In the genomic region with DNA sequence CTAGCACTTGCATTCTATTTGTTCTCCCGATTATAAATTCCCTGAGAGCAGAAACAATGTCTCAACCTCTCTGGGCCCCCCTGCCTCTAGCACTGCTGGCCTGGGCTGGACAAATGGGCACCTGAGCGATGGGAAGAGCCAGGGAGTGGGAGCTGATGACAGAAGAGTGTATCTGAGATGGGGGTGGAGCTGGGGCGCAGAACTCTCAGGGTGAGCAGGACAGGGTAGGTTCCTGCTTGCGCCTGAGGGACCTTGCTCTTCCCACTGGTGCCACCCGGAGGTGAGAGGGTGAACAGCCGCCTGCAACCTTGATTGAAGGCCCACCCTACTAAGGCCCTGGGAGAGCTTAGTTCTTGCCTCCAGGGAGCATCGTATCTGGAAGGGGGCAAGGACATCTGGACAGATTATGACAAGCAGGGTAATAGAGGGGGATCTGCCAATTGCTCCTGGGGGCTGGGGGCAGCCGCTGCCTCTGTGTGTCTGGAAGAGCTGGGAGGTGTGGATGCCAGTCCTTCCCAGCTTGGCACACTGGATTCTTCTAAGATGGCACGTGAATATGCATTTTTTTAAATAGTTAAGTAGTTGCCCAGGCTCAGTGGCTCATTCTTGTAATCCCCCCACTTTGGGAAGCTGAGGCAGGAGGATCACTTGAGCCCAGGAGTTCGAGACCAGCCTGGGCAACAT, we compare ENCODE assay signal across 8 cellular contexts. TPM values are rescaled to one million over a fixed set of nuclear protein-coding genes. Genes with fewer than 3 reads are reported as not detected.
DNase-seq lines count a peak whose midpoint lies in the region; ATAC-seq and TF ChIP-seq lines count a peak whose summit lies in the region.

No MANE protein-coding gene starts in this region.

- TF ChIP-seq CTCF in cardiac fibroblast (IDR thresholded peaks at IDR 0.05; ENCODE audit: low read depth, low read length) = peak; percentile 91

- in situ Hi-C loops in KBM-7 (cut with MboI; ENCODE audit: low pct_unique_long_range_greater_than_20kb, low sequenced_read_pairs) = no loop called here

- H3K9me3 ChIP-seq in SJCRH30 (replicated peaks) = no peaks in the 10 kb centered on the region

- intact Hi-C loops in Right ventricle myocardium inferior (cut with DNase I) = loop anchor here (5.0 kb wide), 1 partner anchor 77 kb away; a partner anchor contains a TSS
- intact Hi-C loops in cardiac septum (cut with DNase I) = loop anchor here (2.0 kb wide), 2 partner anchors 75 to 149 kb away; a partner anchor contains a TSS

- H3K4me3 ChIP-seq in SJCRH30 (peak overlapping the region; percentile 44), cardiac fibroblast (replicated peaks in 1 of 2; ENCODE audit: low read depth in 2 of 2, low read length in 2 of 2) (no peak overlapping the region)

- ATAC-seq in Right ventricle myocardium inferior = peak; percentile 72
- ATAC-seq in GM19324 (IDR thresholded peaks at IDR 0.05; ENCODE audit: low FRiP score, unreplicated experiment) = no peak

- peak overlapping the region; percentile 96 for H3K27ac ChIP-seq in SJCRH30

- H3K4me1 ChIP-seq in SJCRH30 = peaks cover 27% of the 10 kb centered on the region

- DNase-seq in Right ventricle myocardium inferior (ENCODE audit: missing footprints) (peak; percentile 61), cardiac septum (ENCODE audit: low spot score) (no peak), KBM-7 (peak; percentile 69), SJCRH30 (peak; percentile 96 to 97), cardiac fibroblast (ENCODE audit: low read depth in 2 of 2) (peak; percentile 77 to 80), kidney tubule cell (ENCODE audit: low spot score) (peak; percentile 67)
- peak; percentile 36 for DNase-seq in stimulated activated CD4-positive, alpha-beta T cell treated with anti-CD3 and anti-CD28 coated beads, Interleukin-4, amount 100 ng/mL, for 24 hours

- H3K27me3 ChIP-seq in SJCRH30 = no peaks in the 10 kb centered on the region

- peaks cover 16% of the 10 kb centered on the region; the same call in 1 of the 2 replicates for H3K36me3 ChIP-seq in SJCRH30

RNA-seq across cellular contexts. Expression of a gene that starts 43.0 kb away (rescaled TPM):
- total RNA-seq in Right ventricle myocardium inferior = 193 TPM
- 299 TPM for total RNA-seq in cardiac septum
- 194 and 210 TPM in 2 replicates for total RNA-seq in SJCRH30 (2014; rRNA removed; shearing (Covaris generic))
